In genomic region chr20:45935416-45936046, GRCh38 we compare ENCODE assay signal across 8 cellular contexts. TPM values are rescaled to one million over a fixed set of nuclear protein-coding genes. Genes with fewer than 3 reads are reported as not detected.
DNase-seq lines count a peak whose midpoint lies in the region; ATAC-seq, FAIRE-seq and TF ChIP-seq lines count a peak whose summit lies in the region.

No MANE protein-coding gene starts in this region.

- H3K4me1 Mint-ChIP-seq in natural killer cell: peaks cover 23 to 31% of the 10 kb centered on the region in 2 donors

- TF ChIP-seq POLR2A in endothelial cell of umbilical vein (IDR thresholded peaks at IDR 0.05; ENCODE audit: low read depth, low read length): no peak

- DNase-seq in AG10803 (ENCODE audit: low read depth) (peak; percentile 33), endothelial cell of umbilical vein (ENCODE audit: low read depth, low spot score) (no peak), natural killer cell (no peak), SK-N-DZ (ENCODE audit: low spot score) (no peak), 8988T (no peak), RCC 7860 (ENCODE audit: low spot score) (no peak)

- peak overlapping the region; percentile 78 for H3K27ac ChIP-seq in endothelial cell of umbilical vein (ENCODE audit: insufficient read depth, low read depth, low read length)

- H3K9ac ChIP-seq in endothelial cell of umbilical vein (replicated peaks; ENCODE audit: extremely low read depth, insufficient read depth, low read length): peak overlapping the region; percentile 81

- peaks cover 14% of the 10 kb centered on the region for H3K4me1 ChIP-seq in endothelial cell of umbilical vein (ENCODE audit: control insufficient read depth, extremely low read depth, insufficient read depth, low read length)

- POLR2A ChIA-PET in endothelial cell of umbilical vein (lab: Charles Lee): interaction anchor here (0.6 to 2.9 kb wide), 18 partner anchors 11 to 101 kb away, joined by 3 to 26 read pairs (median 4); partner anchors contain the start of genes CTSA, NEURL2, PLTP and ZSWIM1

- BruUV-seq in endothelial cell of umbilical vein (replicated peaks; lab: Mats Ljungman, UMichigan): TSS peak; percentile 50

- peaks cover 12 to 27% of the 10 kb centered on the region in 2 experiments for H3K36me3 ChIP-seq in endothelial cell of umbilical vein (ENCODE audit: control insufficient read depth in 2 of 2, extremely low read depth in 1 of 2, insufficient read depth in 2 of 2, low read length in 2 of 2)

- H3K4me3 ChIP-seq in AG10803 (ENCODE audit: low read length) (peak overlapping the region; percentile 87), endothelial cell of umbilical vein (replicated peaks in 1 of 3; ENCODE audit: insufficient read depth in 1 of 3, low read depth in 1 of 3, low read length in 3 of 3) (peak overlapping the region; percentile 75 to 89 (median 76))

- H3K4me3 Mint-ChIP-seq in natural killer cell: peak overlapping the region; percentile 96

- H3K9me3 Mint-ChIP-seq in natural killer cell: no peaks in the 10 kb centered on the region

- H3K27ac Mint-ChIP-seq in natural killer cell: peak overlapping the region; percentile 96 to 97

- dilution Hi-C loops in endothelial cell of umbilical vein (cut with MboI; ENCODE audit: extremely low pct_ligation_motif_present, low sequenced_read_pairs): no loop called here

- CTCF ChIA-PET in endothelial cell of umbilical vein (lab: Charles Lee): interaction anchor here (0.7 to 4.9 kb wide), 9 partner anchors 8 to 113 kb away, joined by 3 to 50 read pairs (median 6); partner anchors contain the start of genes CTSA, NEURL2 and PLTP

- H3K36me3 Mint-ChIP-seq in natural killer cell: peaks cover 7% of the 10 kb centered on the region

- no peaks in the 10 kb centered on the region for H3K9me3 ChIP-seq in endothelial cell of umbilical vein (replicated peaks; ENCODE audit: control insufficient read depth, insufficient read depth, low read length)

- H3K4me2 ChIP-seq in endothelial cell of umbilical vein (ENCODE audit: insufficient read depth, low read length): peak overlapping the region; percentile 89

- H4K20me1 ChIP-seq in endothelial cell of umbilical vein (replicated peaks; ENCODE audit: control insufficient read depth, extremely low read depth, insufficient read depth, low read length): no peaks in the 10 kb centered on the region

- no peaks in the 10 kb centered on the region for H3K27me3 Mint-ChIP-seq in natural killer cell (ENCODE audit: low read depth in 2 of 2)

- no peaks in the 10 kb centered on the region for H3K27me3 ChIP-seq in endothelial cell of umbilical vein (ENCODE audit: control insufficient read depth in 2 of 2, insufficient read depth in 2 of 2, low read length in 2 of 2)

- no peaks in the 10 kb centered on the region for H3K9me1 ChIP-seq in endothelial cell of umbilical vein (replicated peaks; ENCODE audit: control insufficient read depth, extremely low read depth, insufficient read depth, low read length)

- TF ChIP-seq CTCF in AG10803 (conservative IDR thresholded peaks at IDR 0.05; ENCODE audit: low read length) (no peak), endothelial cell of umbilical vein (IDR thresholded peaks at IDR 0.05; ENCODE audit: extremely low read depth in 1 of 2, insufficient read depth in 1 of 2, low read depth in 1 of 2, low read length in 2 of 2) (no peak), natural killer cell (IDR thresholded peaks at IDR 0.05) (no peak)

- H3K79me2 ChIP-seq in endothelial cell of umbilical vein (ENCODE audit: control insufficient read depth, insufficient read depth, low read length): peaks cover 20% of the 10 kb centered on the region

- no peak for FAIRE-seq in endothelial cell of umbilical vein (lab: Jason Lieb, UNC)
- FAIRE-seq in RCC 7860 (lab: Jason Lieb, UNC): no peak

- intact Hi-C loops in endothelial cell of umbilical vein (cut with micrococcal nuclease): loop anchor here (1.0 to 2.0 kb wide), 4 partner anchors 24 to 113 kb away; partner anchors contain the start of genes ACOT8, ZSWIM1 and ZSWIM3
- intact Hi-C loops in natural killer cell (cut with micrococcal nuclease): loop anchor here (1.0 to 2.0 kb wide), 6 partner anchors 9 to 123 kb away; partner anchors contain the start of genes ACOT8, UBE2C, ZSWIM1 and ZSWIM3

- H2AFZ ChIP-seq in endothelial cell of umbilical vein (ENCODE audit: low read depth, low read length): peak overlapping the region; percentile 87

- ATAC-seq in GM21528 (IDR thresholded peaks at IDR 0.05; ENCODE audit: low FRiP score, unreplicated experiment) (peak; percentile 18), natural killer cell (peak; percentile 31 to 54 (median 46))

TF ChIP-seq in endothelial cell of umbilical vein, 7 proteins besides CTCF, POLR2A, EP300 and RAD21 (continues in another document):
- no peak for TF ChIP-seq MYC (IDR thresholded peaks at IDR 0.05; ENCODE audit: low read depth, low read length)

RNA-seq across cellular contexts. Expression of gene PCIF1, which starts 1.0 kb away (rescaled TPM):
- 29.4 TPM for polyA plus RNA-seq in PFSK-1 (2012; ENCODE audit: insufficient read length, low read depth)
- 25.8 and 27.2 TPM in 2 replicates for total RNA-seq in endothelial cell of umbilical vein
- polyA plus RNA-seq in endothelial cell of umbilical vein: 26.4 and 27.6 TPM in 2 replicates
- 19.2 and 22.7 TPM in 2 replicates for polyA plus RNA-seq in endothelial cell of umbilical vein (2011; cell fraction: cytosol; rRNA removed)
- polyA plus RNA-seq in endothelial cell of umbilical vein (2011; cell fraction: nucleus; rRNA removed): 32.7 and 35.6 TPM in 2 replicates
- 15.6 and 18.6 TPM in 2 replicates for polyA plus RNA-seq in endothelial cell of umbilical vein (2012)
- polyA minus RNA-seq in endothelial cell of umbilical vein: 17.2 and 28.9 TPM in 2 replicates
- 22.8 TPM for polyA minus RNA-seq in endothelial cell of umbilical vein (2011; cell fraction: cytosol; rRNA and poly(A)+ RNA removed)
- 32.5 and 34.5 TPM in 2 replicates for polyA minus RNA-seq in endothelial cell of umbilical vein (2011; cell fraction: nucleus; rRNA and poly(A)+ RNA removed)
- total RNA-seq in natural killer cell: 10 to 100 TPM; 72.0 to 85.1 (median 73.3) TPM
- 13.0 and 13.5 TPM in 2 replicates for polyA plus RNA-seq in SK-N-DZ (2014; cell fraction: cytosol; rRNA removed)
- polyA plus RNA-seq in SK-N-DZ (2014; cell fraction: nucleus; rRNA removed): 13.2 and 33.7 TPM in 2 replicates

RNA-seq across cellular contexts. Expression of gene PLTP, which starts 23.6 kb away (rescaled TPM):
- 8.6 TPM for polyA plus RNA-seq in PFSK-1 (2012; ENCODE audit: insufficient read length, low read depth)
- total RNA-seq in endothelial cell of umbilical vein (61.9 and 62.1 TPM in 2 replicates), natural killer cell (1 to 10 TPM in 2 of 3 donors, under 1 TPM in 1; 0.63 to 3.5 (median 3.2) TPM)
- polyA plus RNA-seq in endothelial cell of umbilical vein: 118 TPM in 2 replicates
- 70.8 and 89.9 TPM in 2 replicates for polyA plus RNA-seq in endothelial cell of umbilical vein (2011; cell fraction: cytosol; rRNA removed)
- 48.2 and 60.0 TPM in 2 replicates for polyA plus RNA-seq in endothelial cell of umbilical vein (2011; cell fraction: nucleus; rRNA removed)
- polyA plus RNA-seq in endothelial cell of umbilical vein (2012): 71.4 and 133 TPM in 2 replicates
- 67.3 and 73.5 TPM in 2 replicates for polyA minus RNA-seq in endothelial cell of umbilical vein
- 1.1 TPM for polyA minus RNA-seq in endothelial cell of umbilical vein (2011; cell fraction: cytosol; rRNA and poly(A)+ RNA removed)
- polyA minus RNA-seq in endothelial cell of umbilical vein (2011; cell fraction: nucleus; rRNA and poly(A)+ RNA removed): 19.4 and 23.8 TPM in 2 replicates
- 27.4 and 30.2 TPM in 2 replicates for polyA plus RNA-seq in SK-N-DZ (2014; cell fraction: cytosol; rRNA removed)
- 16.1 and 25.6 TPM in 2 replicates for polyA plus RNA-seq in SK-N-DZ (2014; cell fraction: nucleus; rRNA removed)

RNA-seq across cellular contexts. Expression of gene ZNF335, which starts 36.5 kb away (rescaled TPM):
- 20.5 TPM for polyA plus RNA-seq in PFSK-1 (2012; ENCODE audit: insufficient read length, low read depth)
- total RNA-seq in endothelial cell of umbilical vein (22.8 and 23.9 TPM in 2 replicates), natural killer cell (100 to 1,000 TPM; 101 to 119 (median 102) TPM)
- polyA plus RNA-seq in endothelial cell of umbilical vein: 17.3 and 20.4 TPM in 2 replicates
- 8.5 and 11.3 TPM in 2 replicates for polyA plus RNA-seq in endothelial cell of umbilical vein (2011; cell fraction: cytosol; rRNA removed)
- polyA plus RNA-seq in endothelial cell of umbilical vein (2011; cell fraction: nucleus; rRNA removed): 59.6 and 68.7 TPM in 2 replicates
- polyA plus RNA-seq in endothelial cell of umbilical vein (2012): 9.2 and 10.8 TPM in 2 replicates
- 24.7 and 32.9 TPM in 2 replicates for polyA minus RNA-seq in endothelial cell of umbilical vein
- 8.7 TPM for polyA minus RNA-seq in endothelial cell of umbilical vein (2011; cell fraction: cytosol; rRNA and poly(A)+ RNA removed)
- polyA minus RNA-seq in endothelial cell of umbilical vein (2011; cell fraction: nucleus; rRNA and poly(A)+ RNA removed): 45.1 and 55.4 TPM in 2 replicates
- polyA plus RNA-seq in SK-N-DZ (2014; cell fraction: cytosol; rRNA removed): 14.4 and 15.1 TPM in 2 replicates
- 33.7 and 53.1 TPM in 2 replicates for polyA plus RNA-seq in SK-N-DZ (2014; cell fraction: nucleus; rRNA removed)

RNA-seq across cellular contexts. Expression of gene CTSA, which starts 44.4 kb away (rescaled TPM):
- polyA plus RNA-seq in PFSK-1 (2012; ENCODE audit: insufficient read length, low read depth): 253 TPM
- total RNA-seq in endothelial cell of umbilical vein (156 and 169 TPM in 2 replicates), natural killer cell (100 to 1,000 TPM in 1 of 3 donors, 10 to 100 TPM in 2; 72.8 to 108 (median 86.8) TPM)
- polyA plus RNA-seq in endothelial cell of umbilical vein: 409 and 427 TPM in 2 replicates
- 229 and 251 TPM in 2 replicates for polyA plus RNA-seq in endothelial cell of umbilical vein (2011; cell fraction: cytosol; rRNA removed)
- polyA plus RNA-seq in endothelial cell of umbilical vein (2011; cell fraction: nucleus; rRNA removed): 482 and 635 TPM in 2 replicates
- polyA plus RNA-seq in endothelial cell of umbilical vein (2012): 167 and 196 TPM in 2 replicates
- 209 and 279 TPM in 2 replicates for polyA minus RNA-seq in endothelial cell of umbilical vein
- polyA minus RNA-seq in endothelial cell of umbilical vein (2011; cell fraction: cytosol; rRNA and poly(A)+ RNA removed): 73.4 TPM
- polyA minus RNA-seq in endothelial cell of umbilical vein (2011; cell fraction: nucleus; rRNA and poly(A)+ RNA removed): 132 and 133 TPM in 2 replicates
- polyA plus RNA-seq in SK-N-DZ (2014; cell fraction: cytosol; rRNA removed): 42.6 and 48.7 TPM in 2 replicates
- 183 and 260 TPM in 2 replicates for polyA plus RNA-seq in SK-N-DZ (2014; cell fraction: nucleus; rRNA removed)

RNA-seq across cellular contexts. Expression of gene NEURL2, which starts 44.5 kb away (rescaled TPM):
- 3.5 TPM for polyA plus RNA-seq in PFSK-1 (2012; ENCODE audit: insufficient read length, low read depth)
- total RNA-seq in endothelial cell of umbilical vein (5.4 and 6.5 TPM in 2 replicates), natural killer cell (1 to 10 TPM in 2 of 3 donors, under 1 TPM in 1; 0.89 to 1.4 (median 1.4) TPM)
- polyA plus RNA-seq in endothelial cell of umbilical vein: 2.8 and 4.5 TPM in 2 replicates
- polyA plus RNA-seq in endothelial cell of umbilical vein (2011; cell fraction: cytosol; rRNA removed): 1.2 and 1.9 TPM in 2 replicates
- polyA plus RNA-seq in endothelial cell of umbilical vein (2011; cell fraction: nucleus; rRNA removed): 4.6 and 5.5 TPM in 2 replicates
- 0.95 and 1.7 TPM in 2 replicates for polyA plus RNA-seq in endothelial cell of umbilical vein (2012)
- 0.68 TPM in 1 of 2 replicates, not detected in the other for polyA minus RNA-seq in endothelial cell of umbilical vein
- 1.3 TPM for polyA minus RNA-seq in endothelial cell of umbilical vein (2011; cell fraction: cytosol; rRNA and poly(A)+ RNA removed)
- 2.2 and 5.2 TPM in 2 replicates for polyA minus RNA-seq in endothelial cell of umbilical vein (2011; cell fraction: nucleus; rRNA and poly(A)+ RNA removed)
- polyA plus RNA-seq in SK-N-DZ (2014; cell fraction: cytosol; rRNA removed): 12.8 and 18.3 TPM in 2 replicates
- polyA plus RNA-seq in SK-N-DZ (2014; cell fraction: nucleus; rRNA removed): 23.6 and 36.5 TPM in 2 replicates

Comparison
In these comparisons a context has a peak if more than half of its experiments do, and no peak if none do; other contexts are left out.
1. RNA of gene PLTP, which starts 23.6 kb away (total RNA-seq): 61.9 to 62.1 TPM in endothelial cell of umbilical vein; 0.63 to 3.5 TPM in natural killer cell; every median in the first group is over 10 times any median in the second.